3 cellular contexts compared by ENCODE assay signal in the genomic region with DNA sequence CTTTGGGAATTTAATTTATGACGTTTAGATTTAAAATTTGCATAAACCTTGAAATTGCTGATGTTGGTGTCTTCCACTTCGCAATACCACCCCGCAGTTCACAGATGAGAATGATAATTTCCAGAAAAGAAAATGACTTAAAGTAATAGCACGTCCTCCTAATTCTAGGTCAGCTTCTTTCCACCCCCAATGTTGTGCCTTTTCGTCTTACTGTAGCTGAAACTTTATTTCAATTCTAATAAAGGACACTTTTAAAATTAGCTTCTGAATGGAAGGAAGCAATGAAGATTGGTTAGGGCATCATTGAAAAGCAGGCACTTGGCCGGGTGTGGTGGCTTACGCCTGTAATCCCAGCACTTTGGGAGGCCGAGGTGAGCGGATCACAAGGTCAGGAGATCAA.
"Had no signal": no experiment of that assay in that cellular context is flagged by ENCODE, and none has a peak within 500 bp of the region (broad histone marks: within the 10 kb centered on the region; RNA-seq: fewer than 3 reads in every experiment).

No MANE protein-coding gene starts in this region.

- DNase-seq: GDM1, GF-D8 had no signal

- H3K4me3 ChIP-seq: GM12878 had no signal

- ATAC-seq: GM12878 had no signal
